8 cellular contexts compared by ENCODE assay signal in genomic region chr2:15940661-15941482, GRCh38. TPM values are rescaled to one million over a fixed set of nuclear protein-coding genes. Genes with fewer than 3 reads are reported as not detected.
DNase-seq lines count a peak whose midpoint lies in the region; ATAC-seq, FAIRE-seq and TF ChIP-seq lines count a peak whose summit lies in the region.

No MANE protein-coding gene starts in this region.

- H3K4me1 ChIP-seq in astrocyte (ENCODE audit: insufficient read depth, low read length) (no peaks in the 10 kb centered on the region), left lung (peaks cover 23 to 50% of the 10 kb centered on the region in 2 donors), suprapubic skin (peaks cover 44% of the 10 kb centered on the region), body of pancreas (peaks cover 36% of the 10 kb centered on the region)

- no peak overlapping the region for H3K4me3 ChIP-seq in astrocyte (ENCODE audit: insufficient read depth, low read depth, low read length)
- H3K4me3 ChIP-seq in left lung = peak overlapping the region; percentile 31 to 33
- H3K4me3 ChIP-seq in suprapubic skin = peak overlapping the region; percentile 56
- H3K4me3 ChIP-seq in body of pancreas = no peak overlapping the region

- peaks cover 29% of the 10 kb centered on the region for H3K4me1 Mint-ChIP-seq in activated naive CD4-positive, alpha-beta T cell treated with anti-CD3 and anti-CD28 coated beads, Interleukin-2, amount 10 ng/mL, durations not matched to agents 7 days and 5 days
- no peaks in the 10 kb centered on the region for H3K4me1 Mint-ChIP-seq in astrocyte (ENCODE audit: low read depth, unreplicated experiment)

- H3K27me3 ChIP-seq in astrocyte (ENCODE audit: insufficient read depth, low read length) (peaks cover 35% of the 10 kb centered on the region), left lung (peaks cover 35 to 75% of the 10 kb centered on the region in 2 donors), suprapubic skin (peaks cover 43% of the 10 kb centered on the region), body of pancreas (peaks cover 0 to 23% of the 10 kb centered on the region in 2 donors)

- FAIRE-seq in astrocyte (lab: Jason Lieb, UNC) = no peak

- CTCF ChIA-PET in activated naive CD4-positive, alpha-beta T cell treated with anti-CD3 and anti-CD28 coated beads, Interleukin-2, amount 10 ng/mL, durations not matched to agents 7 days and 5 days (lab: Charles Lee) = interaction anchor here (1.3 to 3.3 kb wide), 5 partner anchors 278 to 668 kb away, joined by 4 to 28 read pairs (median 9); no protein-coding TSS in a partner anchor

- no peak overlapping the region for H2AFZ ChIP-seq in astrocyte (ENCODE audit: low read depth, low read length)

- TF ChIP-seq CTCF in astrocyte (IDR thresholded peaks at IDR 0.05; ENCODE audit: insufficient read depth, low read depth, low read length) (no peak), left lung (IDR thresholded peaks at IDR 0.05) (no peak), suprapubic skin (IDR thresholded peaks at IDR 0.05) (no peak), body of pancreas (IDR thresholded peaks at IDR 0.05) (no peak)

- no peak for TF ChIP-seq POLR2A in suprapubic skin (IDR thresholded peaks at IDR 0.05)
- no peak for TF ChIP-seq POLR2A in body of pancreas (IDR thresholded peaks at IDR 0.05)

- no peaks in the 10 kb centered on the region for H3K36me3 Mint-ChIP-seq in activated naive CD4-positive, alpha-beta T cell treated with anti-CD3 and anti-CD28 coated beads, Interleukin-2, amount 10 ng/mL, durations not matched to agents 7 days and 5 days
- no peaks in the 10 kb centered on the region for H3K36me3 Mint-ChIP-seq in astrocyte (ENCODE audit: low read depth, unreplicated experiment)

- H3K9me3 ChIP-seq in astrocyte (ENCODE audit: insufficient read depth, low read depth, low read length) = no peaks in the 10 kb centered on the region
- no peaks in the 10 kb centered on the region for H3K9me3 ChIP-seq in left lung
- H3K9me3 ChIP-seq in suprapubic skin = no peaks in the 10 kb centered on the region
- no peaks in the 10 kb centered on the region for H3K9me3 ChIP-seq in body of pancreas

- peaks cover 87% of the 10 kb centered on the region for H3K27me3 Mint-ChIP-seq in activated naive CD4-positive, alpha-beta T cell treated with anti-CD3 and anti-CD28 coated beads, Interleukin-2, amount 10 ng/mL, durations not matched to agents 7 days and 5 days
- H3K27me3 Mint-ChIP-seq in astrocyte (ENCODE audit: low read depth, unreplicated experiment) = peaks cover 26% of the 10 kb centered on the region

- peak overlapping the region; percentile 83 for H3K4me2 ChIP-seq in astrocyte (ENCODE audit: low read length)

- under 1% methylated on average over 19 of the region's 52 CpGs for WGBS in suprapubic skin
- 1 to 7% methylated on average over 11 to 51 of the region's 52 CpGs for WGBS in body of pancreas, 2 donors

- no peak for TF ChIP-seq EP300 in suprapubic skin (IDR thresholded peaks at IDR 0.05)

- H3K36me3 ChIP-seq in astrocyte (ENCODE audit: insufficient read depth, low read length) (no peaks in the 10 kb centered on the region), left lung (no peaks in the 10 kb centered on the region), suprapubic skin (peaks cover 2% of the 10 kb centered on the region), body of pancreas (replicated peaks in 1 of 2; ENCODE audit: insufficient read depth in 1 of 2, low read depth in 2 of 2) (no peaks in the 10 kb centered on the region)

- ATAC-seq in left lung = peak; percentile 30
- no peak for ATAC-seq in HG03354 (IDR thresholded peaks at IDR 0.05; ENCODE audit: poor library complexity, severe bottlenecking, unreplicated experiment)
- no peak for ATAC-seq in body of pancreas

- no peaks in the 10 kb centered on the region for H4K20me1 ChIP-seq in astrocyte (ENCODE audit: insufficient read depth, low read length)

- no peaks in the 10 kb centered on the region for H3K79me2 ChIP-seq in astrocyte (ENCODE audit: insufficient read depth, low read length)

- no peaks in the 10 kb centered on the region for H3K9me3 Mint-ChIP-seq in activated naive CD4-positive, alpha-beta T cell treated with anti-CD3 and anti-CD28 coated beads, Interleukin-2, amount 10 ng/mL, durations not matched to agents 7 days and 5 days
- no peaks in the 10 kb centered on the region for H3K9me3 Mint-ChIP-seq in astrocyte (ENCODE audit: unreplicated experiment)

- intact Hi-C loops in left lung (cut with DNase I) (loop anchor here in 1 of 2 donors (10.0 kb wide), 2 partner anchors 344 to 664 kb away; no protein-coding TSS in a partner anchor), body of pancreas (cut with DNase I) (loop anchor here (10.0 kb wide), 1 partner anchor 544 kb away; no protein-coding TSS in a partner anchor)

- no peak overlapping the region for H3K9ac ChIP-seq in astrocyte (ENCODE audit: low read length)

- H3K4me3 Mint-ChIP-seq in activated naive CD4-positive, alpha-beta T cell treated with anti-CD3 and anti-CD28 coated beads, Interleukin-2, amount 10 ng/mL, durations not matched to agents 7 days and 5 days = peak overlapping the region; percentile 59
- peak overlapping the region; percentile 84 for H3K4me3 Mint-ChIP-seq in astrocyte (ENCODE audit: unreplicated experiment)

- no peak for DNase-seq in activated naive CD4-positive, alpha-beta T cell treated with anti-CD3 and anti-CD28 coated beads, Interleukin-2, amount 10 ng/mL, durations not matched to agents 7 days and 5 days
- DNase-seq in activated naive CD4-positive, alpha-beta T cell treated with anti-CD3 and anti-CD28 coated beads, Interleukin-2, amount 50 U/mL, for 16 hours = no peak
- DNase-seq in astrocyte (ENCODE audit: low read depth) = no peak
- DNase-seq in left lung = peak in 1 of 2 donors; percentile 79
- DNase-seq in suprapubic skin (ENCODE audit: low spot score in 2 of 2) = peak; percentile 49 to 72
- DNase-seq in body of pancreas = no peak
- DNase-seq in glomerular visceral epithelial cell (ENCODE audit: extremely low spot score) = no peak

- H3K27ac Mint-ChIP-seq in activated naive CD4-positive, alpha-beta T cell treated with anti-CD3 and anti-CD28 coated beads, Interleukin-2, amount 10 ng/mL, durations not matched to agents 7 days and 5 days = peak overlapping the region; percentile 33
- H3K27ac Mint-ChIP-seq in astrocyte (ENCODE audit: unreplicated experiment) = no peak overlapping the region

- H3K27ac ChIP-seq in astrocyte (ENCODE audit: low read depth, low read length) (no peak overlapping the region), left lung (no peak overlapping the region), suprapubic skin (no peak overlapping the region), body of pancreas (no peak overlapping the region)

RNA-seq across cellular contexts. Expression of gene MYCN, which starts 0.5 kb away (rescaled TPM):
- total RNA-seq in astrocyte (2.1 and 2.6 TPM in 2 replicates), left lung (under 1 TPM; 0.60 to 0.61 TPM), suprapubic skin (1 to 10 TPM in 2 of 4 donors, under 1 TPM in 2; 0.57 to 3.8 (median 1.6) TPM), body of pancreas (not detected)

Comparison
In these comparisons a context has a peak if more than half of its experiments do, and no peak if none do; other contexts are left out.
1. DNase-seq: peak in suprapubic skin (2 of 2); none in activated naive CD4-positive, alpha-beta T cell treated with anti-CD3 and anti-CD28 coated beads, Interleukin-2, amount 10 ng/mL, durations not matched to agents 7 days and 5 days (single experiment), activated naive CD4-positive, alpha-beta T cell treated with anti-CD3 and anti-CD28 coated beads, Interleukin-2, amount 50 U/mL, for 16 hours (single experiment), astrocyte (single experiment), body of pancreas (0 of 4) and glomerular visceral epithelial cell (single experiment).
2. H3K4me3 ChIP-seq: peak in left lung (2 of 2) and suprapubic skin (single experiment); none in astrocyte (single experiment) and body of pancreas (0 of 2).